In genomic region chr6:52984247-52984646, GRCh38 we compare ENCODE assay signal across 8 cellular contexts. TPM values are rescaled to one million over a fixed set of nuclear protein-coding genes. Genes with fewer than 3 reads are reported as not detected.
DNase-seq lines count a peak whose midpoint lies in the region; ATAC-seq and TF ChIP-seq lines count a peak whose summit lies in the region.

No MANE protein-coding gene starts in this region.

- TF ChIP-seq CTCF in coronary artery (IDR thresholded peaks at IDR 0.05), result no peak

- ATAC-seq in HG03354 (IDR thresholded peaks at IDR 0.05; ENCODE audit: poor library complexity, severe bottlenecking, unreplicated experiment) (peak; percentile 68), Right ventricle myocardium inferior (no peak)

- H3K27ac ChIP-seq in thymus (ENCODE audit: low read depth) (no peak overlapping the region), coronary artery (no peak overlapping the region)

- no peaks in the 10 kb centered on the region for H3K9me3 Mint-ChIP-seq in activated CD4-positive, alpha-beta memory T cell treated with anti-CD3 and anti-CD28 coated beads for 36 hours

- whole genome bisulfite sequencing in thymus, result 7% methylated on average over 3 of the region's 3 CpGs

- H3K4me3 Mint-ChIP-seq in activated CD4-positive, alpha-beta memory T cell treated with anti-CD3 and anti-CD28 coated beads for 36 hours, result peak overlapping the region; percentile 33

- peaks cover 30% of the 10 kb centered on the region for H3K27me3 Mint-ChIP-seq in activated CD4-positive, alpha-beta memory T cell treated with anti-CD3 and anti-CD28 coated beads for 36 hours

- POLR2A ChIA-PET in activated CD4-positive, alpha-beta memory T cell treated with anti-CD3 and anti-CD28 coated beads for 36 hours (lab: Charles Lee), result interaction anchor here (1.3 to 1.4 kb wide), 2 partner anchors 11 to 82 kb away, joined by 4 to 15 read pairs; partner anchors contain the start of gene GSTA4

- H3K27me3 ChIP-seq in thymus (ENCODE audit: control insufficient read depth, insufficient read depth), result peaks cover 29% of the 10 kb centered on the region

- CTCF ChIA-PET in activated CD4-positive, alpha-beta memory T cell treated with anti-CD3 and anti-CD28 coated beads for 36 hours (lab: Charles Lee), result interaction anchor here (6.2 kb wide), 1 partner anchor 11 kb away, joined by 49 read pairs; the partner anchor contains the start of gene GSTA4

- intact Hi-C loops in activated CD4-positive, alpha-beta memory T cell treated with anti-CD3 and anti-CD28 coated beads for 36 hours (cut with micrococcal nuclease), result loop anchor here (1.0 kb wide), 1 partner anchor 11 kb away; the partner anchor contains the start of gene GSTA4
- intact Hi-C loops in Right ventricle myocardium inferior (cut with DNase I), result no loop called here

- H3K4me1 Mint-ChIP-seq in activated CD4-positive, alpha-beta memory T cell treated with anti-CD3 and anti-CD28 coated beads for 36 hours (ENCODE audit: low read depth), result peaks cover 70% of the 10 kb centered on the region

- no peaks in the 10 kb centered on the region for H3K36me3 ChIP-seq in thymus (ENCODE audit: control insufficient read depth, insufficient read depth)

- H3K36me3 Mint-ChIP-seq in activated CD4-positive, alpha-beta memory T cell treated with anti-CD3 and anti-CD28 coated beads for 36 hours, result peaks cover 28% of the 10 kb centered on the region

- peak; percentile 19 for DNase-seq in activated naive CD4-positive, alpha-beta T cell treated with Interleukin-2 at 50 U/mL for 16 hours
- no peak for DNase-seq in activated naive CD4-positive, alpha-beta T cell treated with anti-CD3 and anti-CD28 coated beads, Interleukin-2, amount 50 U/mL, for 16 hours
- peak; percentile 66 for DNase-seq in activated CD4-positive, alpha-beta memory T cell treated with anti-CD3 and anti-CD28 coated beads for 36 hours
- DNase-seq in anterior cingulate cortex (lab: John Stamatoyannopoulos, UW) (no peak), coronary artery (ENCODE audit: low spot score) (no peak), Right ventricle myocardium inferior (ENCODE audit: missing footprints) (no peak)

- no peaks in the 10 kb centered on the region for H3K9me3 ChIP-seq in thymus (ENCODE audit: control insufficient read depth)

- peaks cover 7% of the 10 kb centered on the region for H3K4me1 ChIP-seq in thymus (ENCODE audit: control insufficient read depth, insufficient read depth, low read length)

- peak overlapping the region; percentile 78 for H3K27ac Mint-ChIP-seq in activated CD4-positive, alpha-beta memory T cell treated with anti-CD3 and anti-CD28 coated beads for 36 hours

- H3K4me3 ChIP-seq in thymus (ENCODE audit: low read length), result peak overlapping the region; percentile 12
- H3K4me3 ChIP-seq in coronary artery, result no peak overlapping the region

RNA-seq across cellular contexts. Expression of gene GSTA4, which starts 10.8 kb away (rescaled TPM):
- total RNA-seq in activated CD4-positive, alpha-beta memory T cell treated with anti-CD3 and anti-CD28 coated beads for 36 hours, result 10 to 100 TPM; 18.5 to 22.3 TPM
- polyA plus RNA-seq in thymus, result 29.3 TPM
- total RNA-seq in Right ventricle myocardium inferior, result 10.6 TPM

Comparison
In these comparisons a context has a peak if more than half of its experiments do, and no peak if none do; other contexts are left out.
1. DNase-seq: peak in activated naive CD4-positive, alpha-beta T cell treated with Interleukin-2 at 50 U/mL for 16 hours (single experiment) and activated CD4-positive, alpha-beta memory T cell treated with anti-CD3 and anti-CD28 coated beads for 36 hours (single experiment); none in activated naive CD4-positive, alpha-beta T cell treated with anti-CD3 and anti-CD28 coated beads, Interleukin-2, amount 50 U/mL, for 16 hours (single experiment), anterior cingulate cortex (0 of 58), coronary artery (single experiment) and Right ventricle myocardium inferior (single experiment).